In genomic region chr2:162074937-162075688, GRCh38 we compare ENCODE assay signal across 10 cellular contexts. TPM values are rescaled to one million over a fixed set of nuclear protein-coding genes. Genes with fewer than 3 reads are reported as not detected.
DNase-seq lines count a peak whose midpoint lies in the region; ATAC-seq and TF ChIP-seq lines count a peak whose summit lies in the region.
"Had no signal": no experiment of that assay in that cellular context is flagged by ENCODE, and none has a peak within 500 bp of the region (broad histone marks: within the 10 kb centered on the region; RNA-seq: fewer than 3 reads in every experiment).

No MANE protein-coding gene starts in this region.

- no peaks in the 10 kb centered on the region for H3K27me3 ChIP-seq in SK-N-SH (ENCODE audit: insufficient read depth)

- ATAC-seq in HG02884 (IDR thresholded peaks at IDR 0.05; ENCODE audit: unreplicated experiment) (no peak), HG02970 (IDR thresholded peaks at IDR 0.05; ENCODE audit: low FRiP score, unreplicated experiment) (no peak)

- H3K36me3 ChIP-seq in SK-N-SH (replicated peaks in 1 of 2; ENCODE audit: control insufficient read depth in 1 of 2, insufficient read depth in 2 of 2, low read length in 1 of 2): no peaks in the 10 kb centered on the region

- H3K4me1 Mint-ChIP-seq in immature natural killer cell: peaks cover 5 to 10% of the 10 kb centered on the region in 2 donors

- no peak for TF ChIP-seq RAD21 in SK-N-SH (IDR thresholded peaks at IDR 0.05; ENCODE audit: low read length)

- peak overlapping the region; percentile 66; the same call in 1 of the 2 replicates for H3K4me3 ChIP-seq in AG10803 (ENCODE audit: low read length)
- no peak overlapping the region for H3K4me3 ChIP-seq in SK-N-SH (ENCODE audit: low read depth in 2 of 2, low read length in 1 of 2)

- CTCF ChIA-PET in SK-N-SH (lab: Yijun Ruan, JAX): no interaction called here

- 43% methylated on average over 6 of the region's 6 CpGs for WGBS in SK-N-SH (ENCODE audit: low lambda C conversion rate)

- H3K27ac Mint-ChIP-seq in immature natural killer cell: no peak overlapping the region

- DNase-seq in AG10803 (ENCODE audit: low read depth) (peak; percentile 61), EL (peak; percentile 76), SK-N-SH (no peak), immature natural killer cell (no peak), hypothalamus (lab: John Stamatoyannopoulos, UW) (no peak), SHP77 treated with DMSO at 0.1 percent for 48 hours (lab: John Stamatoyannopoulos, UW) (no peak)
- DNase-seq: central memory CD4-positive, alpha-beta T cell; NCI-H2029 treated with DMSO at 0.1 percent for 48 hours had no signal

- H3K36me3 Mint-ChIP-seq in immature natural killer cell: no peaks in the 10 kb centered on the region

- no peak for TF ChIP-seq EP300 in SK-N-SH (IDR thresholded peaks at IDR 0.05; ENCODE audit: borderline replicate concordance in 1 of 2, low read depth in 1 of 2, low read length in 1 of 2)

- peaks cover 17% of the 10 kb centered on the region for H3F3A ChIP-seq in SK-N-SH (replicated peaks; ENCODE audit: insufficient read depth)

- peaks cover 0 to 33% of the 10 kb centered on the region in 2 experiments; a peak in 3 of 4 replicates for H3K4me1 ChIP-seq in SK-N-SH (ENCODE audit: control insufficient read depth in 1 of 2, insufficient read depth in 2 of 2, low read depth in 1 of 2, low read length in 1 of 2)

- peaks cover 2 to 26% (median 12%) of the 10 kb centered on the region in 6 donors for H3K9me3 Mint-ChIP-seq in immature natural killer cell

- no peaks in the 10 kb centered on the region for H4K20me1 ChIP-seq in SK-N-SH (ENCODE audit: insufficient read depth)

- peak overlapping the region; percentile 83 for H3K4me2 ChIP-seq in SK-N-SH

- H3K27ac ChIP-seq in SK-N-SH (ENCODE audit: low read depth in 2 of 2, low read length in 1 of 2): 0 out of 4 replicates have a peak overlapping the region, but pooled peaks of 1 of the 2 experiments have one; percentile 5

- H3K9me3 ChIP-seq in SK-N-SH: peaks cover 10% of the 10 kb centered on the region; the same call in 1 of the 2 replicates

- no peak overlapping the region for H3K9ac ChIP-seq in SK-N-SH

- POLR2A ChIA-PET in SK-N-SH (lab: Yijun Ruan, JAX): no interaction called here

- no peaks in the 10 kb centered on the region for H3K79me2 ChIP-seq in SK-N-SH (ENCODE audit: insufficient read depth)

- no peaks in the 10 kb centered on the region for H3K9me2 ChIP-seq in SK-N-SH

- no peak for TF ChIP-seq CTCF in AG10803 (conservative IDR thresholded peaks at IDR 0.05; ENCODE audit: low read length)
- TF ChIP-seq CTCF in SK-N-SH (IDR thresholded peaks at IDR 0.05): no peak

- H2AFZ ChIP-seq in SK-N-SH (ENCODE audit: low read depth): no peak overlapping the region

- peak overlapping the region in 4 of 5 donors; percentile 57 to 84 (median 69) for H3K4me3 Mint-ChIP-seq in immature natural killer cell

- H3K27me3 Mint-ChIP-seq in immature natural killer cell (ENCODE audit: low read depth in 3 of 3): peaks cover 5 to 28% (median 7%) of the 10 kb centered on the region in 3 donors

TF ChIP-seq in SK-N-SH, 30 proteins besides CTCF, POLR2A, EP300 and RAD21:
- TF ChIP-seq NRF1 (IDR thresholded peaks at IDR 0.05; ENCODE audit: low read depth, low read length) (no peak), SMC3 (IDR thresholded peaks at IDR 0.05; ENCODE audit: low read depth, low read length) (no peak), FOSL2 (IDR thresholded peaks at IDR 0.05; ENCODE audit: borderline replicate concordance, low read depth) (peak; percentile 9; the same call in 1 of the 2 replicates), SIN3A (IDR thresholded peaks at IDR 0.05; ENCODE audit: borderline replicate concordance, low read depth, low read length) (no peak), POLR2AphosphoS5 (IDR thresholded peaks at IDR 0.05; ENCODE audit: low read depth, low read length) (no peak), JUND (IDR thresholded peaks at IDR 0.05) (no peak), ZBTB33 (IDR thresholded peaks at IDR 0.05; ENCODE audit: borderline replicate concordance, low read depth) (no peak), GABPA (IDR thresholded peaks at IDR 0.05; ENCODE audit: low read depth) (no peak)

RNA-seq across cellular contexts. Expression of gene DPP4, which starts 1.1 kb away (rescaled TPM):
- polyA plus RNA-seq in SK-N-SH (2012; rRNA removed) (4.8 and 5.0 TPM in 2 replicates), immature natural killer cell (1 to 10 TPM; 2.5 to 6.0 (median 4.3) TPM)
- polyA plus RNA-seq in SK-N-SH (2012; cell fraction: cytosol; rRNA removed): 6.3 and 6.7 TPM in 2 replicates
- polyA plus RNA-seq in SK-N-SH (2012; cell fraction: nucleus; rRNA removed): 1.8 and 4.1 TPM in 2 replicates

Comparison
In these comparisons a context has a peak if more than half of its experiments do, and no peak if none do; other contexts are left out.
1. DNase-seq: peak in AG10803 (single experiment) and EL (single experiment); none in SK-N-SH (single experiment), immature natural killer cell (0 of 3), hypothalamus (0 of 51) and SHP77 treated with DMSO at 0.1 percent for 48 hours (single experiment).